34 cellular contexts compared by ENCODE assay signal in the genomic region with DNA sequence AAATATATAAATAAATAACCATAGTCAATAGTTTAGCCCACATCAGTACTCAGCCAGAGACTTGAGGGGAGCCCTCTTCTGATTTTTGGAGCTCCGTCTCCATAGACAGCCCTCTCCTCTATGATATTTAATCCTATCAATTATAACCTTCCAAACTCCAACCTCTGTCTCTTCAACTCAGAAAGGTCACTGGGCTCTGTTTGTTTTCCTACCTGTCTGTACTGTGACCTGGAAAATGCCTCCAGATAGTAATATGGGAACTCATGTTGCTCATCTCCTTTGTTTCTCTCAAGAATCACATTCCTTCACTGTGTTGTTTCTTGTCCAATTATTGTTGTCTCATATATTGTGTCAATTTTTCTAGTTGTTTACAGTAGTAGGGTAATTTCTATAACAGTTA.
"Had no signal": no experiment of that assay in that cellular context is flagged by ENCODE, and none has a peak within 500 bp of the region (broad histone marks: within the 10 kb centered on the region; RNA-seq: fewer than 3 reads in every experiment).

No MANE protein-coding gene starts in this region.

- DNase-seq: Karpas-422, Kasumi-1, KG1, MG63, MM.1S, MV-4-11, NCI-H1048, NCI-H1092, NCI-H1092 treated with DMSO at 0.1 percent for 48 hours, NCI-H1105, NCI-H1105 treated with DMSO at 0.1 percent for 48 hours, NCI-H1417, NCI-H1417 treated with DMSO at 0.1 percent for 48 hours, NCI-H1436, NCI-H1436 treated with DMSO at 0.1 percent for 48 hours, NCI-H146, NCI-H1694, NCI-H1694 treated with DMSO at 0.1 percent for 48 hours, NCI-H187, NCI-H187 treated with DMSO at 0.1 percent for 48 hours, NCI-H1930, NCI-H2029, NCI-H2029 treated with DMSO at 0.1 percent for 48 hours, NCI-H2081, NCI-H2081 treated with DMSO at 0.1 percent for 48 hours, NCI-H2107, NCI-H2171, NCI-H2171 treated with DMSO at 0.1 percent for 48 hours, NCI-H2227 treated with DMSO at 0.1 percent for 48 hours, NCI-H226, NCI-H345, NCI-H446, NCI-H446 treated with DMSO at 0.1 percent for 48 hours, NCI-H510A had no signal
